ENCODE assay signal across 18 cellular contexts in the genomic region with DNA sequence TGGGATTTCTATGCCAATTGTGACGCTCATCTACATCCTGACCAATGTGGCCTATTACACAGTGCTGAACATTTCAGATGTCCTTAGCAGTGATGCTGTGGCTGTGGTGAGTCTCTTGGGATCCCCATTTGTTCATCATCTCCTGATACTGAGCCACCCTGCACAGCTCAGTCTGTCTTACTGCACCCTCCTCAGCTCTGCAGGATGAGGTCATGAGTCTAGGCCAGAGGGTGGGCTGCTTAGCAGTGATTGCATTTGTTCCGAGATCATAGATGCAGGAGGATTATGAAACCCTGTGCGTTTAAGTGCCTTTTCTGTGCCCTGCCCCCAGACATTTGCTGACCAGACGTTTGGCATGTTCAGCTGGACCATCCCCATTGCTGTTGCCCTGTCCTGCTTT. TPM values are rescaled to one million over a fixed set of nuclear protein-coding genes. Genes with fewer than 3 reads are reported as not detected.
A peak's percentile ranks its signal among the peaks of the same experiment; 100 is the strongest.
DNase-seq lines count a peak whose midpoint lies in the region; ATAC-seq, FAIRE-seq and TF ChIP-seq lines count a peak whose summit lies in the region.
"Had no signal": no experiment of that assay in that cellular context is flagged by ENCODE, and none has a peak within 500 bp of the region (broad histone marks: within the 10 kb centered on the region; RNA-seq: fewer than 3 reads in every experiment).

No MANE protein-coding gene starts in this region.

- in situ Hi-C loops in HepG2 (cut with HindIII; ENCODE audit: extremely low pct_ligation_motif_present, low pct_unique_long_range_greater_than_20kb), result no loop called here

- CTCF ChIA-PET in HepG2 (lab: Yijun Ruan, JAX; ENCODE audit: low intra/inter-chr PET ratio, low total read pairs), result no interaction called here

- H3K9me2 ChIP-seq in Karpas-422 (replicated peaks; ENCODE audit: insufficient read depth, low read length), result no peaks in the 10 kb centered on the region

- peak; percentile 20 for DNase-seq in activated T-cell treated with anti-CD3 and anti-CD28 coated beads, Interleukin-2, amount 50 U/mL, for 1 hour
- DNase-seq in activated T-cell treated with anti-CD3 and anti-CD28 coated beads for 4 hours (no peak), Karpas-422 (no peak), amniotic epithelial cell (ENCODE audit: low read depth) (peak; percentile 31), NCI-H2081 (lab: John Stamatoyannopoulos, UW) (no peak), HepG2 (ENCODE audit: low spot score) (no peak), iPS-NIHi11 (ENCODE audit: low spot score) (no peak)
- DNase-seq: brain microvascular endothelial cell, DND-41, head of caudate nucleus, islet precursor cell, NCI-H2029 treated with DMSO at 0.1 percent for 48 hours, NCI-H510A treated with DMSO at 0.1 percent for 48 hours had no signal

- H3K79me2 ChIP-seq in Karpas-422 (ENCODE audit: low read length) (peaks cover 44% of the 10 kb centered on the region), parathyroid adenoma (peaks cover 3% of the 10 kb centered on the region), HepG2 (ENCODE audit: insufficient read depth, low read length) (peaks cover 12% of the 10 kb centered on the region)

- WGBS in HepG2 (ENCODE audit: low lambda C conversion rate), result 88% methylated on average over 3 of the region's 4 CpGs

- TF ChIP-seq POLR2A in HepG2 (IDR thresholded peaks at IDR 0.05; ENCODE audit: insufficient read depth in 1 of 2, low read depth in 2 of 2, low read length in 2 of 2), result no peak

- H3K4me3 ChIP-seq in Karpas-422 (ENCODE audit: low read length) (no peak overlapping the region), parathyroid adenoma (ENCODE audit: low read depth, low read length) (no peak overlapping the region), HepG2 (replicated peaks in 1 of 3; ENCODE audit: insufficient read depth in 1 of 3, low read depth in 2 of 3, low read length in 3 of 3) (no peak overlapping the region)

- FAIRE-seq in HepG2 (lab: Jason Lieb, UNC), result no peak
- FAIRE-seq: H1 had no signal

- TF ChIP-seq RAD21 in HepG2 (CRISPR knock-in tag; IDR thresholded peaks at IDR 0.05), result no peak

- POLR2A ChIA-PET in HepG2 (lab: Yijun Ruan, JAX), result interaction anchor here (1.0 kb wide), 1 partner anchor 20 kb away, joined by 3 read pairs; a partner anchor contains a TSS

- H3K9ac ChIP-seq in Karpas-422 (ENCODE audit: low read length) (no peak overlapping the region), parathyroid adenoma (no peak overlapping the region), HepG2 (ENCODE audit: insufficient read depth, low read depth, low read length) (no peak overlapping the region)

- BruUV-seq in HepG2 (replicated peaks; lab: Mats Ljungman, UMichigan), result no TSS peak

- no peaks in the 10 kb centered on the region for H3K27me3 ChIP-seq in Karpas-422 (ENCODE audit: low read length)
- no peaks in the 10 kb centered on the region for H3K27me3 ChIP-seq in parathyroid adenoma (ENCODE audit: control insufficient read depth, insufficient read depth, low read length)
- H3K27me3 ChIP-seq in HepG2 (ENCODE audit: control insufficient read depth in 1 of 2, insufficient read depth in 2 of 2, low read length in 2 of 2), result no peaks in the 10 kb centered on the region
- H3K27me3 ChIP-seq: brain microvascular endothelial cell had no signal

- TF ChIP-seq EP300 in HepG2 (IDR thresholded peaks at IDR 0.05; ENCODE audit: low read depth in 2 of 2, low read length in 2 of 2) (no peak), HepG2 (CRISPR knock-in tag; IDR thresholded peaks at IDR 0.05; ENCODE audit: borderline replicate concordance) (no peak)

- peak overlapping the region; percentile 91 for H3K27ac ChIP-seq in Karpas-422 (ENCODE audit: low read length)
- H3K27ac ChIP-seq in parathyroid adenoma, result peak overlapping the region; percentile 8
- H3K27ac ChIP-seq in HepG2 (ENCODE audit: extremely low read length, insufficient read depth, low read length), result no peak overlapping the region
- H3K27ac ChIP-seq: brain microvascular endothelial cell, HL-60 had no signal

- H3K36me3 ChIP-seq in Karpas-422 (ENCODE audit: insufficient read depth, low read length) (peaks cover 37% of the 10 kb centered on the region), parathyroid adenoma (ENCODE audit: control insufficient read depth, insufficient read depth, low read length) (no peaks in the 10 kb centered on the region), HepG2 (replicated peaks in 1 of 2; ENCODE audit: control insufficient read depth in 1 of 2, insufficient read depth in 2 of 2, low read length in 2 of 2) (peaks cover 60 to 90% of the 10 kb centered on the region in 2 experiments)

- H3K4me2 ChIP-seq in Karpas-422 (ENCODE audit: low read depth, low read length, poor library complexity, severe bottlenecking), result no peak overlapping the region
- H3K4me2 ChIP-seq in parathyroid adenoma (ENCODE audit: low read length), result no peak overlapping the region
- H3K4me2 ChIP-seq in HepG2 (ENCODE audit: low read depth, low read length), result no peak overlapping the region

- TF ChIP-seq CTCF in parathyroid adenoma (IDR thresholded peaks at IDR 0.05) (no peak), HepG2 (CRISPR knock-in tag; IDR thresholded peaks at IDR 0.05) (no peak)

- H2AFZ ChIP-seq in Karpas-422 (ENCODE audit: low read length) (no peak overlapping the region), parathyroid adenoma (no peak overlapping the region), HepG2 (ENCODE audit: low read length) (no peak overlapping the region)

- H4K20me1 ChIP-seq in Karpas-422 (ENCODE audit: insufficient read depth, low read depth, low read length), result peaks cover 5% of the 10 kb centered on the region; the same call in 1 of the 2 replicates
- H4K20me1 ChIP-seq in HepG2 (ENCODE audit: insufficient read depth, low read length), result no peaks in the 10 kb centered on the region

- no peaks in the 10 kb centered on the region for H3K9me3 ChIP-seq in Karpas-422 (ENCODE audit: low read length)
- H3K9me3 ChIP-seq in parathyroid adenoma (ENCODE audit: control insufficient read depth, low read length), result no peaks in the 10 kb centered on the region
- H3K9me3 ChIP-seq in HepG2 (ENCODE audit: low read length), result no peaks in the 10 kb centered on the region

- H3K4me1 ChIP-seq in Karpas-422 (ENCODE audit: low read length) (peaks cover 53% of the 10 kb centered on the region), parathyroid adenoma (peaks cover 8% of the 10 kb centered on the region), HepG2 (ENCODE audit: insufficient read depth, low read length) (peaks cover 4% of the 10 kb centered on the region)

- no peak for ATAC-seq in HepG2
- ATAC-seq: activated CD4-positive, CD25-positive, alpha-beta regulatory T cell treated with anti-CD3 and anti-CD28 coated beads, Interleukin-2, amount 50 U/mL, for 24 hours had no signal

- intact Hi-C loops in HepG2 (cut with micrococcal nuclease; ENCODE audit: unreplicated experiment), result no loop called here

RNA-seq across cellular contexts. Expression of a gene that starts 19.5 kb away (rescaled TPM):
- total RNA-seq in Karpas-422 (2014; rRNA removed; shearing (Covaris generic); ENCODE audit: low replicate concordance), result 13.3 and 28.0 TPM in 2 replicates
- 21.5 and 21.6 TPM in 2 replicates for total RNA-seq in HepG2 (2016; rRNA removed; fragmentation: Illumina TruSeq; extraction: Trizol)
- 4.2 and 5.7 TPM in 2 replicates for total RNA-seq in HepG2 (2016; cell fraction: cytosol; rRNA removed; fragmentation: Illumina TruSeq; extraction: Trizol; ENCODE audit: low read depth)
- total RNA-seq in HepG2 (2016; cell fraction: insoluble cytoplasmic fraction; rRNA removed; fragmentation: Illumina TruSeq; extraction: Trizol), result 19.7 and 21.7 TPM in 2 replicates
- total RNA-seq in HepG2 (2016; cell fraction: membrane; rRNA removed; fragmentation: Illumina TruSeq; extraction: Trizol), result 8.6 and 9.1 TPM in 2 replicates
- total RNA-seq in HepG2 (2016; cell fraction: nucleus; rRNA removed; fragmentation: Illumina TruSeq; extraction: Trizol), result 28.4 and 34.8 TPM in 2 replicates
- polyA plus RNA-seq in HepG2 (2011; rRNA removed), result 11.2 and 12.5 TPM in 2 replicates
- 6.1 and 9.0 TPM in 2 replicates for polyA plus RNA-seq in HepG2 (2011; cell fraction: cytosol; rRNA removed)
- polyA plus RNA-seq in HepG2 (2011; cell fraction: nucleus; rRNA removed), result 22.2 and 25.4 TPM in 2 replicates
- polyA plus RNA-seq in HepG2 (2012), result 12.1 and 13.5 TPM in 2 replicates
- polyA plus RNA-seq in HepG2 (2016; cell fraction: cytosol; fragmentation: Illumina TruSeq; extraction: Trizol; ENCODE audit: low read depth), result 2.2 and 2.4 TPM in 2 replicates
- 19.5 and 20.3 TPM in 2 replicates for polyA plus RNA-seq in HepG2 (2016; cell fraction: insoluble cytoplasmic fraction; fragmentation: Illumina TruSeq; extraction: Trizol; ENCODE audit: low read depth)
- 4.3 and 4.5 TPM in 2 replicates for polyA plus RNA-seq in HepG2 (2016; cell fraction: membrane; fragmentation: Illumina TruSeq; extraction: Trizol; ENCODE audit: low read depth)
- polyA plus RNA-seq in HepG2 (2016; cell fraction: nucleus; fragmentation: Illumina TruSeq; extraction: Trizol; ENCODE audit: insufficient read depth, low read depth), result 37.7 and 42.1 TPM in 2 replicates
- 8.8 and 15.1 TPM in 2 replicates for polyA minus RNA-seq in HepG2 (2011; rRNA and poly(A)+ RNA removed; ENCODE audit: low replicate concordance)
- polyA minus RNA-seq in HepG2 (2011; cell fraction: cytosol; rRNA and poly(A)+ RNA removed), result 4.7 and 4.9 TPM in 2 replicates
- polyA minus RNA-seq in HepG2 (2011; cell fraction: nucleus; rRNA and poly(A)+ RNA removed), result 26.7 and 28.5 TPM in 2 replicates

RNA-seq across cellular contexts. Expression of a gene that starts 19.6 kb away (rescaled TPM):
- total RNA-seq in Karpas-422 (2014; rRNA removed; shearing (Covaris generic); ENCODE audit: low replicate concordance), result 43.9 and 44.6 TPM in 2 replicates
- 46.7 and 55.0 TPM in 2 replicates for total RNA-seq in HepG2 (2016; rRNA removed; fragmentation: Illumina TruSeq; extraction: Trizol)
- 9.5 and 12.3 TPM in 2 replicates for total RNA-seq in HepG2 (2016; cell fraction: cytosol; rRNA removed; fragmentation: Illumina TruSeq; extraction: Trizol; ENCODE audit: low read depth)
- 45.8 and 52.4 TPM in 2 replicates for total RNA-seq in HepG2 (2016; cell fraction: insoluble cytoplasmic fraction; rRNA removed; fragmentation: Illumina TruSeq; extraction: Trizol)
- 18.9 and 20.2 TPM in 2 replicates for total RNA-seq in HepG2 (2016; cell fraction: membrane; rRNA removed; fragmentation: Illumina TruSeq; extraction: Trizol)
- 51.3 and 66.0 TPM in 2 replicates for total RNA-seq in HepG2 (2016; cell fraction: nucleus; rRNA removed; fragmentation: Illumina TruSeq; extraction: Trizol)
- 47.5 and 53.5 TPM in 2 replicates for polyA plus RNA-seq in HepG2 (2011; rRNA removed)
- polyA plus RNA-seq in HepG2 (2011; cell fraction: cytosol; rRNA removed), result 35.5 and 39.1 TPM in 2 replicates
- polyA plus RNA-seq in HepG2 (2011; cell fraction: nucleus; rRNA removed), result 268 and 334 TPM in 2 replicates
- polyA plus RNA-seq in HepG2 (2012), result 28.1 and 39.6 TPM in 2 replicates
- polyA plus RNA-seq in HepG2 (2016; cell fraction: cytosol; fragmentation: Illumina TruSeq; extraction: Trizol; ENCODE audit: low read depth), result 4.3 and 4.6 TPM in 2 replicates
- 36.4 and 39.2 TPM in 2 replicates for polyA plus RNA-seq in HepG2 (2016; cell fraction: insoluble cytoplasmic fraction; fragmentation: Illumina TruSeq; extraction: Trizol; ENCODE audit: low read depth)
- 6.8 and 7.1 TPM in 2 replicates for polyA plus RNA-seq in HepG2 (2016; cell fraction: membrane; fragmentation: Illumina TruSeq; extraction: Trizol; ENCODE audit: low read depth)
- 109 and 112 TPM in 2 replicates for polyA plus RNA-seq in HepG2 (2016; cell fraction: nucleus; fragmentation: Illumina TruSeq; extraction: Trizol; ENCODE audit: insufficient read depth, low read depth)
- 105 and 173 TPM in 2 replicates for polyA minus RNA-seq in HepG2 (2011; rRNA and poly(A)+ RNA removed; ENCODE audit: low replicate concordance)
- 15.1 and 21.0 TPM in 2 replicates for polyA minus RNA-seq in HepG2 (2011; cell fraction: cytosol; rRNA and poly(A)+ RNA removed)
- 89.8 and 99.8 TPM in 2 replicates for polyA minus RNA-seq in HepG2 (2011; cell fraction: nucleus; rRNA and poly(A)+ RNA removed)

RNA-seq across cellular contexts. Expression of a gene that starts 26.9 kb away (rescaled TPM):
- total RNA-seq in Karpas-422 (2014; rRNA removed; shearing (Covaris generic); ENCODE audit: low replicate concordance), result 44.2 and 83.2 TPM in 2 replicates
- total RNA-seq in HepG2 (2016; rRNA removed; fragmentation: Illumina TruSeq; extraction: Trizol), result 25.4 and 35.8 TPM in 2 replicates
- total RNA-seq in HepG2 (2016; cell fraction: cytosol; rRNA removed; fragmentation: Illumina TruSeq; extraction: Trizol; ENCODE audit: low read depth), result 116 and 121 TPM in 2 replicates
- total RNA-seq in HepG2 (2016; cell fraction: insoluble cytoplasmic fraction; rRNA removed; fragmentation: Illumina TruSeq; extraction: Trizol), result 25.1 and 35.3 TPM in 2 replicates
- 38.4 and 41.5 TPM in 2 replicates for total RNA-seq in HepG2 (2016; cell fraction: membrane; rRNA removed; fragmentation: Illumina TruSeq; extraction: Trizol)
- 53.5 and 62.4 TPM in 2 replicates for total RNA-seq in HepG2 (2016; cell fraction: nucleus; rRNA removed; fragmentation: Illumina TruSeq; extraction: Trizol)
- 67.4 and 70.8 TPM in 2 replicates for polyA plus RNA-seq in HepG2 (2011; rRNA removed)
- 38.1 and 42.5 TPM in 2 replicates for polyA plus RNA-seq in HepG2 (2011; cell fraction: cytosol; rRNA removed)
- polyA plus RNA-seq in HepG2 (2011; cell fraction: nucleus; rRNA removed), result 195 and 234 TPM in 2 replicates
- 29.8 and 35.6 TPM in 2 replicates for polyA plus RNA-seq in HepG2 (2012)
- polyA plus RNA-seq in HepG2 (2016; cell fraction: cytosol; fragmentation: Illumina TruSeq; extraction: Trizol; ENCODE audit: low read depth), result 4.5 and 5.9 TPM in 2 replicates
- 17.5 and 18.7 TPM in 2 replicates for polyA plus RNA-seq in HepG2 (2016; cell fraction: insoluble cytoplasmic fraction; fragmentation: Illumina TruSeq; extraction: Trizol; ENCODE audit: low read depth)
- polyA plus RNA-seq in HepG2 (2016; cell fraction: membrane; fragmentation: Illumina TruSeq; extraction: Trizol; ENCODE audit: low read depth), result 8.7 and 9.5 TPM in 2 replicates
- polyA plus RNA-seq in HepG2 (2016; cell fraction: nucleus; fragmentation: Illumina TruSeq; extraction: Trizol; ENCODE audit: insufficient read depth, low read depth), result 86.8 and 104 TPM in 2 replicates
- polyA minus RNA-seq in HepG2 (2011; rRNA and poly(A)+ RNA removed; ENCODE audit: low replicate concordance), result 346 and 374 TPM in 2 replicates
- 39.3 and 39.6 TPM in 2 replicates for polyA minus RNA-seq in HepG2 (2011; cell fraction: cytosol; rRNA and poly(A)+ RNA removed)
- polyA minus RNA-seq in HepG2 (2011; cell fraction: nucleus; rRNA and poly(A)+ RNA removed), result 114 and 135 TPM in 2 replicates

RNA-seq across cellular contexts. Expression of a gene that starts 46.1 kb away (rescaled TPM):
- total RNA-seq in Karpas-422 (2014; rRNA removed; shearing (Covaris generic); ENCODE audit: low replicate concordance), result 8.7 and 14.3 TPM in 2 replicates
- 9.9 and 14.4 TPM in 2 replicates for total RNA-seq in HepG2 (2016; rRNA removed; fragmentation: Illumina TruSeq; extraction: Trizol)
- 1.6 and 1.9 TPM in 2 replicates for total RNA-seq in HepG2 (2016; cell fraction: cytosol; rRNA removed; fragmentation: Illumina TruSeq; extraction: Trizol; ENCODE audit: low read depth)
- 8.0 and 15.5 TPM in 2 replicates for total RNA-seq in HepG2 (2016; cell fraction: insoluble cytoplasmic fraction; rRNA removed; fragmentation: Illumina TruSeq; extraction: Trizol)
- 4.8 and 5.1 TPM in 2 replicates for total RNA-seq in HepG2 (2016; cell fraction: membrane; rRNA removed; fragmentation: Illumina TruSeq; extraction: Trizol)
- 16.6 and 20.9 TPM in 2 replicates for total RNA-seq in HepG2 (2016; cell fraction: nucleus; rRNA removed; fragmentation: Illumina TruSeq; extraction: Trizol)
- polyA plus RNA-seq in HepG2 (2011; rRNA removed), result 23.7 and 30.2 TPM in 2 replicates
- polyA plus RNA-seq in HepG2 (2011; cell fraction: cytosol; rRNA removed), result 18.0 and 24.3 TPM in 2 replicates
- polyA plus RNA-seq in HepG2 (2011; cell fraction: nucleus; rRNA removed), result 25.8 and 28.3 TPM in 2 replicates
- polyA plus RNA-seq in HepG2 (2012), result 14.5 and 15.3 TPM in 2 replicates
- polyA plus RNA-seq in HepG2 (2016; cell fraction: cytosol; fragmentation: Illumina TruSeq; extraction: Trizol; ENCODE audit: low read depth), result 1.2 and 1.8 TPM in 2 replicates
- polyA plus RNA-seq in HepG2 (2016; cell fraction: insoluble cytoplasmic fraction; fragmentation: Illumina TruSeq; extraction: Trizol; ENCODE audit: low read depth), result 8.4 and 8.8 TPM in 2 replicates
- polyA plus RNA-seq in HepG2 (2016; cell fraction: membrane; fragmentation: Illumina TruSeq; extraction: Trizol; ENCODE audit: low read depth), result 2.6 and 3.5 TPM in 2 replicates
- polyA plus RNA-seq in HepG2 (2016; cell fraction: nucleus; fragmentation: Illumina TruSeq; extraction: Trizol; ENCODE audit: insufficient read depth, low read depth), result 29.5 and 29.9 TPM in 2 replicates
- polyA minus RNA-seq in HepG2 (2011; rRNA and poly(A)+ RNA removed; ENCODE audit: low replicate concordance), result 18.7 and 48.3 TPM in 2 replicates
- 13.9 and 15.8 TPM in 2 replicates for polyA minus RNA-seq in HepG2 (2011; cell fraction: cytosol; rRNA and poly(A)+ RNA removed)
- polyA minus RNA-seq in HepG2 (2011; cell fraction: nucleus; rRNA and poly(A)+ RNA removed), result 5.9 and 8.5 TPM in 2 replicates

RNA-seq across cellular contexts. Expression of a gene that starts 55.3 kb away (rescaled TPM):
- not detected in 2 replicates for total RNA-seq in Karpas-422 (2014; rRNA removed; shearing (Covaris generic); ENCODE audit: low replicate concordance)
- total RNA-seq in HepG2 (2016; rRNA removed; fragmentation: Illumina TruSeq; extraction: Trizol), result 17.1 and 21.1 TPM in 2 replicates
- 6.8 and 7.6 TPM in 2 replicates for total RNA-seq in HepG2 (2016; cell fraction: cytosol; rRNA removed; fragmentation: Illumina TruSeq; extraction: Trizol; ENCODE audit: low read depth)
- total RNA-seq in HepG2 (2016; cell fraction: insoluble cytoplasmic fraction; rRNA removed; fragmentation: Illumina TruSeq; extraction: Trizol), result 14.0 and 20.2 TPM in 2 replicates
- 8.4 and 9.8 TPM in 2 replicates for total RNA-seq in HepG2 (2016; cell fraction: membrane; rRNA removed; fragmentation: Illumina TruSeq; extraction: Trizol)
- total RNA-seq in HepG2 (2016; cell fraction: nucleus; rRNA removed; fragmentation: Illumina TruSeq; extraction: Trizol), result 30.8 and 33.0 TPM in 2 replicates
- polyA plus RNA-seq in HepG2 (2011; rRNA removed), result 32.4 and 36.3 TPM in 2 replicates
- polyA plus RNA-seq in HepG2 (2011; cell fraction: cytosol; rRNA removed), result 15.3 and 21.4 TPM in 2 replicates
- polyA plus RNA-seq in HepG2 (2011; cell fraction: nucleus; rRNA removed), result 149 and 178 TPM in 2 replicates
- 22.9 and 25.0 TPM in 2 replicates for polyA plus RNA-seq in HepG2 (2012)
- polyA plus RNA-seq in HepG2 (2016; cell fraction: cytosol; fragmentation: Illumina TruSeq; extraction: Trizol; ENCODE audit: low read depth), result 1.9 and 2.0 TPM in 2 replicates
- 20.9 and 25.3 TPM in 2 replicates for polyA plus RNA-seq in HepG2 (2016; cell fraction: insoluble cytoplasmic fraction; fragmentation: Illumina TruSeq; extraction: Trizol; ENCODE audit: low read depth)
- 6.3 and 6.7 TPM in 2 replicates for polyA plus RNA-seq in HepG2 (2016; cell fraction: membrane; fragmentation: Illumina TruSeq; extraction: Trizol; ENCODE audit: low read depth)
- polyA plus RNA-seq in HepG2 (2016; cell fraction: nucleus; fragmentation: Illumina TruSeq; extraction: Trizol; ENCODE audit: insufficient read depth, low read depth), result 75.9 and 77.2 TPM in 2 replicates
- polyA minus RNA-seq in HepG2 (2011; rRNA and poly(A)+ RNA removed; ENCODE audit: low replicate concordance), result 91.8 and 102 TPM in 2 replicates
- polyA minus RNA-seq in HepG2 (2011; cell fraction: cytosol; rRNA and poly(A)+ RNA removed), result 22.4 and 22.8 TPM in 2 replicates
- 79.8 and 79.9 TPM in 2 replicates for polyA minus RNA-seq in HepG2 (2011; cell fraction: nucleus; rRNA and poly(A)+ RNA removed)
- total RNA-seq: T-helper 1 cell treated with Interleukin-12 subunit alpha and Interleukin-12 subunit beta and Interleukin-4 antibody, amounts not matched to agents 30 ng/mL and 1 ng/mL, for 36 hours had no signal

Comparison
In these comparisons a context has a peak if more than half of its experiments do, and no peak if none do; other contexts are left out.
1. DNase-seq: peak in activated T-cell treated with anti-CD3 and anti-CD28 coated beads, Interleukin-2, amount 50 U/mL, for 1 hour (single experiment) and amniotic epithelial cell (single experiment); none in activated T-cell treated with anti-CD3 and anti-CD28 coated beads for 4 hours (single experiment), Karpas-422 (single experiment), NCI-H2081 (0 of 2), HepG2 (single experiment) and iPS-NIHi11 (single experiment).